Comparison of ENCODE assay signal across 23 cellular contexts in genomic region chr12:40828593-40828990, GRCh38.
DNase-seq lines count a peak whose midpoint lies in the region; ATAC-seq and TF ChIP-seq lines count a peak whose summit lies in the region.
"Had no signal": no experiment of that assay in that cellular context is flagged by ENCODE, and none has a peak within 500 bp of the region (broad histone marks: within the 10 kb centered on the region; RNA-seq: fewer than 3 reads in every experiment).

No MANE protein-coding gene starts in this region.

- TF ChIP-seq CTCF in GM23338 (conservative IDR thresholded peaks at IDR 0.05; ENCODE audit: low read depth in 2 of 2) = no peak
- no peak for TF ChIP-seq CTCF in brain (conservative IDR thresholded peaks at IDR 0.05)
- TF ChIP-seq CTCF in neural cell (IDR thresholded peaks at IDR 0.05; ENCODE audit: poor library complexity, severe bottlenecking) = no peak
- TF ChIP-seq CTCF in uterus (IDR thresholded peaks at IDR 0.05) = no peak

- no peak overlapping the region for H3K27ac ChIP-seq in GM23338 (ENCODE audit: low read depth)
- H3K27ac ChIP-seq in neural cell (ENCODE audit: low read length) = peak overlapping the region; percentile 66
- H3K27ac ChIP-seq in uterus = no peak overlapping the region
- H3K27ac ChIP-seq: GM23248, RWPE1 had no signal

- no peaks in the 10 kb centered on the region for H3K27me3 Mint-ChIP-seq in GM23338 (ENCODE audit: insufficient read depth, low read depth, poor library complexity)
- peaks cover 3% of the 10 kb centered on the region for H3K27me3 Mint-ChIP-seq in brain

- TF ChIP-seq RAD21 in neural cell (conservative IDR thresholded peaks at IDR 0.05) = no peak

- no peaks in the 10 kb centered on the region for H3K27me3 ChIP-seq in GM23338 (ENCODE audit: insufficient read depth)
- H3K27me3 ChIP-seq in endocrine pancreas (ENCODE audit: control insufficient read depth, insufficient read depth, low read length) = no peaks in the 10 kb centered on the region
- H3K27me3 ChIP-seq in neural cell (ENCODE audit: insufficient read depth, low read depth, low read length) = no peaks in the 10 kb centered on the region
- no peaks in the 10 kb centered on the region for H3K27me3 ChIP-seq in uterus
- H3K27me3 ChIP-seq: MG63 had no signal

- H3K4me2 ChIP-seq in GM23338 (peak overlapping the region; percentile 65; the same call in 1 of the 2 replicates), neural cell (ENCODE audit: low read length) (peak overlapping the region; percentile 62)

- no peaks in the 10 kb centered on the region for H3K36me3 ChIP-seq in GM23338 (ENCODE audit: insufficient read depth)
- no peaks in the 10 kb centered on the region for H3K36me3 ChIP-seq in endocrine pancreas (ENCODE audit: control insufficient read depth, insufficient read depth, low read length)
- H3K36me3 ChIP-seq in neural cell (ENCODE audit: insufficient read depth, low read length) = no peaks in the 10 kb centered on the region
- no peaks in the 10 kb centered on the region for H3K36me3 ChIP-seq in uterus
- H3K36me3 ChIP-seq: HAP-1, MG63 had no signal

- H3K9ac ChIP-seq in endocrine pancreas (ENCODE audit: control insufficient read depth, insufficient read depth, low read length) (no peak overlapping the region), neural cell (ENCODE audit: low read length) (peak overlapping the region; percentile 55)
- H3K9ac ChIP-seq: GM23248 had no signal

- H3K4me3 ChIP-seq in GM23338 (no peak overlapping the region), endocrine pancreas (ENCODE audit: control insufficient read depth, insufficient read depth, low read length) (peak overlapping the region; percentile 63), neural cell (ENCODE audit: low read length) (peak overlapping the region; percentile 64), uterus (no peak overlapping the region)
- H3K4me3 ChIP-seq: GM12878, GM23248, HAP-1, MG63 had no signal

- intact Hi-C loops in uterus (cut with DNase I; ENCODE audit: low total_unique reads) = no loop called here

- H3K36me3 Mint-ChIP-seq in GM23338 (ENCODE audit: low read depth) (no peaks in the 10 kb centered on the region), brain (no peaks in the 10 kb centered on the region)
- H3K36me3 Mint-ChIP-seq: CD8-positive, alpha-beta T cell had no signal

- ATAC-seq in GM23338 (no peak), GM18867 (IDR thresholded peaks at IDR 0.05; ENCODE audit: unreplicated experiment) (no peak)
- ATAC-seq: CD8-positive, alpha-beta T cell; GM12878; Panc1 had no signal

- H3K4me3 Mint-ChIP-seq in GM23338 = no peak overlapping the region
- H3K4me3 Mint-ChIP-seq in brain = peak overlapping the region in 4 of 5 experiments; percentile 43 to 80 (median 72)
- H3K4me3 Mint-ChIP-seq: CD8-positive, alpha-beta T cell had no signal

- H3F3A ChIP-seq in GM23338 (replicated peaks; ENCODE audit: low read depth) (no peaks in the 10 kb centered on the region), neural cell (ENCODE audit: insufficient read depth, low read length, poor library complexity, severe bottlenecking) (no peaks in the 10 kb centered on the region)

- H3K4me1 ChIP-seq in GM23338 (ENCODE audit: insufficient read depth) (peaks cover 27% of the 10 kb centered on the region), endocrine pancreas (ENCODE audit: control insufficient read depth, insufficient read depth, low read length) (peaks cover 9% of the 10 kb centered on the region), uterus (no peaks in the 10 kb centered on the region)
- H3K4me1 ChIP-seq: Caco-2, HAP-1 had no signal

- H3K9me3 Mint-ChIP-seq in GM23338 (no peaks in the 10 kb centered on the region), brain (peaks cover 0 to 3% (median 0%) of the 10 kb centered on the region in 5 experiments)
- H3K9me3 Mint-ChIP-seq: CD8-positive, alpha-beta T cell had no signal

- H3K27ac Mint-ChIP-seq in GM23338 (no peak overlapping the region), brain (peak overlapping the region in 2 of 5 experiments; percentile 17 to 74)
- H3K27ac Mint-ChIP-seq: CD8-positive, alpha-beta T cell had no signal

- H3K79me2 ChIP-seq in GM23338 (replicated peaks; ENCODE audit: insufficient read depth) = no peaks in the 10 kb centered on the region
- H3K79me2 ChIP-seq in neural cell (replicated peaks; ENCODE audit: insufficient read depth, low read length) = no peaks in the 10 kb centered on the region

- no peaks in the 10 kb centered on the region for H3K9me2 ChIP-seq in GM23338 (ENCODE audit: insufficient read depth)
- H3K9me2 ChIP-seq in neural cell (ENCODE audit: insufficient read depth, low read length) = no peaks in the 10 kb centered on the region

- no peak overlapping the region for H2AFZ ChIP-seq in GM23338
- H2AFZ ChIP-seq in neural cell (ENCODE audit: low read depth, low read length) = no peak overlapping the region
- H2AFZ ChIP-seq: GM23248 had no signal

- no peaks in the 10 kb centered on the region for H4K20me1 ChIP-seq in GM23338 (replicated peaks; ENCODE audit: insufficient read depth)
- H4K20me1 ChIP-seq in neural cell (ENCODE audit: insufficient read depth) = no peaks in the 10 kb centered on the region

- TF ChIP-seq POLR2A in uterus (IDR thresholded peaks at IDR 0.05) = no peak

- H3K9me3 ChIP-seq in endocrine pancreas (ENCODE audit: control insufficient read depth, low read length) (no peaks in the 10 kb centered on the region), neural cell (ENCODE audit: low read length) (no peaks in the 10 kb centered on the region), uterus (no peaks in the 10 kb centered on the region)
- H3K9me3 ChIP-seq: Caco-2, HAP-1, MG63 had no signal

- peaks cover 34% of the 10 kb centered on the region; the same call in 2 of the 3 replicates for H3K4me1 Mint-ChIP-seq in GM23338
- H3K4me1 Mint-ChIP-seq in brain = peaks cover 20% of the 10 kb centered on the region

- TF ChIP-seq EP300 in neural cell (conservative IDR thresholded peaks at IDR 0.05; ENCODE audit: poor library complexity, severe bottlenecking) = no peak

- DNase-seq in GM23338 (ENCODE audit: low spot score) (no peak), NCI-H2227 treated with DMSO at 0.1 percent for 48 hours (lab: John Stamatoyannopoulos, UW) (no peak), uterus (no peak)
- DNase-seq: AML-193, Caco-2, GDM1, GM23248, KBM-7, MG63, NCI-H1105 treated with DMSO at 0.1 percent for 48 hours, NCI-H146, NCI-H2029, NCI-H446 treated with DMSO at 0.1 percent for 48 hours, SHP77 had no signal

TF ChIP-seq in GM23338, 12 proteins besides CTCF, POLR2A, EP300 and RAD21 (continues in another document):
- TF ChIP-seq EZH2 (IDR thresholded peaks at IDR 0.05; ENCODE audit: low read depth, unreplicated experiment) (no peak), ETS1 (IDR thresholded peaks at IDR 0.05) (no peak), NANOG (IDR thresholded peaks at IDR 0.05; ENCODE audit: borderline replicate concordance) (no peak), ZNF331 (CRISPR knock-in tag; IDR thresholded peaks at IDR 0.05; ENCODE audit: low read depth) (no peak)

TF ChIP-seq in neural cell, 6 proteins besides CTCF, POLR2A, EP300 and RAD21:
- TF ChIP-seq REST (IDR thresholded peaks at IDR 0.05; ENCODE audit: borderline replicate concordance) = no peak
- TF ChIP-seq EZH2 (IDR thresholded peaks at IDR 0.05; ENCODE audit: borderline replicate concordance, insufficient read depth, low read length, poor library complexity, severe bottlenecking) = no peak
- TF ChIP-seq TAF1 (IDR thresholded peaks at IDR 0.05; ENCODE audit: low read depth) = no peak
- no peak for TF ChIP-seq POLR2AphosphoS5 (IDR thresholded peaks at IDR 0.05)
- no peak for TF ChIP-seq SMC3 (conservative IDR thresholded peaks at IDR 0.05; ENCODE audit: poor library complexity)
- no peak for TF ChIP-seq MXI1 (conservative IDR thresholded peaks at IDR 0.05; ENCODE audit: poor library complexity, severe bottlenecking)

Comparison
In these comparisons a context has a peak if more than half of its experiments do, and no peak if none do; other contexts are left out.
1. H3K4me3 ChIP-seq: peak in endocrine pancreas (single experiment) and neural cell (single experiment); none in GM23338 (single experiment) and uterus (0 of 2).